ENCODE assay signal across 11 cellular contexts in the genomic region with DNA sequence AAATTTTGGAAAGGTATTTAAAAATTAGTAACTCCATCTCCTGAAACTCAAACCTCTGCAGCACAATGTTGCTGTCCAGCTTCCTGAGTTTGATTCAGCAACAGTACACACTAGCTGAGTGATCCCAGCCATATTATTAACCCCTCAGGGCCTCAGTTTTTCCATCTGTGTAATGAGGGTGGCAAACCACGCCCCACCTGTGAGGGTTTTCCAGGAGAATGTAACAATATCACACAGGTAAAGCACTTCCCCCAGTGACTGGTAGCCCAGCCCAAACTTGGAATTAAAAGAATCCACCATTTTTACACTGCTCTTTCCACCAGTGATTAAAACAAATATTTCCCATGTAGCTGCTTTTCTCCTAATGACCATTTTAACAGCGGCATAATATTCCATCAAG.
"Had no signal": no experiment of that assay in that cellular context is flagged by ENCODE, and none has a peak within 500 bp of the region (broad histone marks: within the 10 kb centered on the region; RNA-seq: fewer than 3 reads in every experiment).

No MANE protein-coding gene starts in this region.

- H3K27me3 ChIP-seq: dorsolateral prefrontal cortex had no signal

- ATAC-seq: naive thymus-derived CD8-positive, alpha-beta T cell; stimulated activated effector memory CD8-positive, alpha-beta T cell treated with anti-CD3 and anti-CD28 coated beads, Interleukin-12 subunit alpha, Interleukin-12 subunit beta, amount 100 ng/mL, for 72 hours had no signal

- H3K4me3 ChIP-seq: dorsolateral prefrontal cortex, SK-N-MC had no signal

- DNase-seq: activated CD4-positive, CD25-positive, alpha-beta regulatory T cell treated with anti-CD3 and anti-CD28 coated beads, Interleukin-2, amount 50 U/mL, for 72 hours; activated naive CD8-positive, alpha-beta T cell treated with anti-CD3 and anti-CD28 coated beads for 36 hours; amygdala; dorsolateral prefrontal cortex; head of caudate nucleus; mammary epithelial cell; naive thymus-derived CD8-positive, alpha-beta T cell; T-helper 9 cell had no signal

- H3K27ac ChIP-seq: parathyroid adenoma, SK-N-MC had no signal

- H3K9ac ChIP-seq: parathyroid adenoma had no signal
